1 cellular context compared by ENCODE assay signal in genomic region chr5:69492391-69493234, GRCh38.
TF ChIP-seq lines count a peak whose summit lies in the region.

Gene OCLN, plus strand, starts transcription at chr5:69492790. Its CDS starts 11,455 bp downstream, at chr5:69504245.

TF ChIP-seq in GM12878, 131 proteins besides CTCF, POLR2A, EP300 and RAD21 (continued from another document):
- no peak for TF ChIP-seq TCF12 (IDR thresholded peaks at IDR 0.05; ENCODE audit: low read depth, low read length)
- TF ChIP-seq CREM (IDR thresholded peaks at IDR 0.05; ENCODE audit: low read depth), result peak; percentile 35; the same call in 1 of the 2 replicates
- TF ChIP-seq NRF1 (conservative IDR thresholded peaks at IDR 0.05; ENCODE audit: low read depth, low read length), result peak; percentile 43; the same call in 1 of the 2 replicates
- TF ChIP-seq POLR2AphosphoS5 (IDR thresholded peaks at IDR 0.05; ENCODE audit: low read length), result peak; percentile 38; the same call in 1 of the 2 replicates
- TF ChIP-seq RUNX3 (IDR thresholded peaks at IDR 0.05; ENCODE audit: low read length), result peak; percentile 3; the same call in 1 of the 2 replicates
- TF ChIP-seq TAF1 (IDR thresholded peaks at IDR 0.05; ENCODE audit: borderline replicate concordance, low read depth, low read length), result 0 out of 2 replicates have a peak, but pooled peaks have one; percentile 25
- TF ChIP-seq NKRF (conservative IDR thresholded peaks at IDR 0.05), result no peak
- peak; percentile 41; the same call in 1 of the 2 replicates for TF ChIP-seq PML (IDR thresholded peaks at IDR 0.05; ENCODE audit: low read length)
- 0 out of 2 replicates have a peak, but pooled peaks have one; percentile 67 for TF ChIP-seq TCF3 (IDR thresholded peaks at IDR 0.05; ENCODE audit: borderline replicate concordance, insufficient read depth, low read depth, low read length)
- TF ChIP-seq NR2F1 (conservative IDR thresholded peaks at IDR 0.05), result no peak
- TF ChIP-seq, protein P1, sequence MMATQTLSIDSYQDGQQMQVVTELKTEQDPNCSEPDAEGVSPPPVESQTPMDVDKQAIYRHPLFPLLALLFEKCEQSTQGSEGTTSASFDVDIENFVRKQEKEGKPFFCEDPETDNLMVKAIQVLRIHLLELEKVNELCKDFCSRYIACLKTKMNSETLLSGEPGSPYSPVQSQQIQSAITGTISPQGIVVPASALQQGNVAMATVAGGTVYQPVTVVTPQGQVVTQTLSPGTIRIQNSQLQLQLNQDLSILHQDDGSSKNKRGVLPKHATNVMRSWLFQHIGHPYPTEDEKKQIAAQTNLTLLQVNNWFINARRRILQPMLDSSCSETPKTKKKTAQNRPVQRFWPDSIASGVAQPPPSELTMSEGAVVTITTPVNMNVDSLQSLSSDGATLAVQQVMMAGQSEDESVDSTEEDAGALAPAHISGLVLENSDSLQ (IDR thresholded peaks at IDR 0.05), result 0 out of 2 replicates have a peak, but pooled peaks have one; percentile 12
- peak in 1 of 2 experiments; percentile 60; a peak in 1 of 3 replicates for TF ChIP-seq EGR1 (IDR thresholded peaks at IDR 0.05; ENCODE audit: borderline replicate concordance in 1 of 2, low read depth in 2 of 2, low read length in 2 of 2)
- TF ChIP-seq HDAC6 (IDR thresholded peaks at IDR 0.05; ENCODE audit: unreplicated experiment), result peak; percentile 94
- TF ChIP-seq BHLHE40 (IDR thresholded peaks at IDR 0.05; ENCODE audit: borderline replicate concordance in 1 of 2, low read depth in 2 of 2, low read length in 1 of 2), result peak in 1 of 2 experiments; percentile 47; a peak in 1 of 4 replicates
- no peak for TF ChIP-seq PBX3 (IDR thresholded peaks at IDR 0.05; ENCODE audit: insufficient replicate concordance, low read depth, low read length)
- peak; percentile 15; the same call in 1 of the 2 replicates for TF ChIP-seq RB1 (IDR thresholded peaks at IDR 0.05; ENCODE audit: borderline replicate concordance)
- peak; percentile 55; the same call in 1 of the 2 replicates for TF ChIP-seq EED (IDR thresholded peaks at IDR 0.05; ENCODE audit: low read depth)
- TF ChIP-seq PAX5 (IDR thresholded peaks at IDR 0.05; ENCODE audit: borderline replicate concordance, low read depth, low read length), result peak; percentile 30; the same call in 1 of the 2 replicates
